In genomic region chr12:10171954-10172353, GRCh38 we compare ENCODE assay signal across 19 cellular contexts. TPM values are rescaled to one million over a fixed set of nuclear protein-coding genes. Genes with fewer than 3 reads are reported as not detected.
DNase-seq lines count a peak whose midpoint lies in the region; ATAC-seq and TF ChIP-seq lines count a peak whose summit lies in the region.
"Had no signal": no experiment of that assay in that cellular context is flagged by ENCODE, and none has a peak within 500 bp of the region (broad histone marks: within the 10 kb centered on the region; RNA-seq: fewer than 3 reads in every experiment).

OLR1 (minus strand) TSS chr12:10172132; CDS start chr12:10172077, 55 bp downstream.

- H3K4me3 ChIP-seq in SJSA1 (no peak within 1 kb of the TSS), left lung (peak within 1 kb of the TSS in 1 of 2 donors; percentile 25), upper lobe of left lung (peak within 1 kb of the TSS in 1 of 4 donors; percentile 16)
- H3K4me3 ChIP-seq: SJCRH30 had no signal

- TF ChIP-seq POLR2A in upper lobe of left lung (IDR thresholded peaks at IDR 0.05) = peak in 1 of 4 donors; percentile 71

- H3K27me3 ChIP-seq in SJSA1 (replicated peaks) = no peaks in the 10 kb centered on the region
- no peaks in the 10 kb centered on the region for H3K27me3 ChIP-seq in left lung
- H3K27me3 ChIP-seq in upper lobe of left lung = no peaks in the 10 kb centered on the region
- H3K27me3 ChIP-seq: foreskin keratinocyte, SJCRH30 had no signal

- WGBS in upper lobe of left lung, 2 donors = 41 to 69% methylated on average over 4 of the region's 4 CpGs

- DNase-seq in NOMO-1 treated with DMSO at 0.1 percent for 48 hours (lab: John Stamatoyannopoulos, UW; ENCODE audit: unreplicated experiment) (peak; percentile 62), NOMO-1 treated with dmso at 0.1 percent for 144 hours (lab: John Stamatoyannopoulos, UW; ENCODE audit: unreplicated experiment) (no peak), SJSA1 (ENCODE audit: low read depth in 1 of 2, low spot score in 2 of 2) (no peak), left lung (no peak), upper lobe of left lung (no peak), NCI-H774 (lab: John Stamatoyannopoulos, UW) (no peak)
- no peak for DNase-seq in activated CD8-positive, alpha-beta memory T cell treated with anti-CD3 and anti-CD28 coated beads, Interleukin-2, amount 50 U/mL, for 4 hours
- DNase-seq: activated CD4-positive, alpha-beta T cell treated with anti-CD3 and anti-CD28 coated beads for 36 hours; activated CD8-positive, alpha-beta memory T cell treated with anti-CD3 and anti-CD28 coated beads, Interleukin-2, amount 50 U/mL, for 48 hours; aorta; CD4-positive, alpha-beta memory T cell; DND-41; foreskin keratinocyte; NCI-H1694; posterior cingulate gyrus; SJCRH30; T1000 had no signal

- ATAC-seq in left lung (peak; percentile 12), upper lobe of left lung (ENCODE audit: low FRiP score in 2 of 2) (no peak), GM18511 (IDR thresholded peaks at IDR 0.05; ENCODE audit: unreplicated experiment) (no peak)
- ATAC-seq: activated CD4-positive, alpha-beta T cell treated with anti-CD3 and anti-CD28 coated beads for 36 hours; foreskin keratinocyte had no signal

- intact Hi-C loops in left lung (cut with DNase I) = no loop called here

- H3K36me3 ChIP-seq in SJSA1 = no peaks in the 10 kb centered on the region
- H3K36me3 ChIP-seq in left lung = no peaks in the 10 kb centered on the region
- no peaks in the 10 kb centered on the region for H3K36me3 ChIP-seq in upper lobe of left lung
- H3K36me3 ChIP-seq: SJCRH30 had no signal

- H3K4me1 ChIP-seq in SJSA1 (replicated peaks) (peaks cover 41% of the 10 kb centered on the region), left lung (peaks cover 0 to 33% of the 10 kb centered on the region in 2 donors), upper lobe of left lung (peaks cover 0 to 8% (median under 1%) of the 10 kb centered on the region in 4 donors)
- H3K4me1 ChIP-seq: SJCRH30 had no signal

- TF ChIP-seq CTCF in left lung (IDR thresholded peaks at IDR 0.05) = no peak
- no peak for TF ChIP-seq CTCF in upper lobe of left lung (IDR thresholded peaks at IDR 0.05)

- no peaks in the 10 kb centered on the region for H3K9me3 ChIP-seq in SJSA1 (replicated peaks)
- no peaks in the 10 kb centered on the region for H3K9me3 ChIP-seq in left lung
- no peaks in the 10 kb centered on the region for H3K9me3 ChIP-seq in upper lobe of left lung
- H3K9me3 ChIP-seq: SJCRH30 had no signal

- no peak within 1 kb of the TSS for H3K27ac ChIP-seq in SJSA1
- H3K27ac ChIP-seq in left lung = peak within 1 kb of the TSS; percentile 30 to 81
- H3K27ac ChIP-seq in upper lobe of left lung = no peak within 1 kb of the TSS
- H3K27ac ChIP-seq: foreskin keratinocyte, SJCRH30 had no signal

- TF ChIP-seq EP300 in upper lobe of left lung (IDR thresholded peaks at IDR 0.05) = no peak

RNA-seq across cellular contexts. Expression of gene OLR1, which starts in this region (rescaled TPM):
- 18.2 and 32.4 TPM in 2 replicates for total RNA-seq in SJSA1 (2014; rRNA removed; shearing (Covaris generic))
- total RNA-seq in left lung (10 to 100 TPM; 52.2 to 63.6 TPM), upper lobe of left lung (100 to 1,000 TPM in 4 of 6 donors, 10 to 100 TPM in 2; 51.2 to 163 (median 113) TPM)
- total RNA-seq: activated CD4-positive, alpha-beta T cell treated with anti-CD3 and anti-CD28 coated beads for 36 hours; foreskin keratinocyte; HT1080; SJCRH30 had no signal

Comparison
In these comparisons a context has a peak if more than half of its experiments do, and no peak if none do; other contexts are left out.
1. H3K27ac ChIP-seq: peak in left lung (2 of 2); none in SJSA1 (single experiment) and upper lobe of left lung (0 of 4).